ENCODE assay signal across 20 cellular contexts in the genomic region with DNA sequence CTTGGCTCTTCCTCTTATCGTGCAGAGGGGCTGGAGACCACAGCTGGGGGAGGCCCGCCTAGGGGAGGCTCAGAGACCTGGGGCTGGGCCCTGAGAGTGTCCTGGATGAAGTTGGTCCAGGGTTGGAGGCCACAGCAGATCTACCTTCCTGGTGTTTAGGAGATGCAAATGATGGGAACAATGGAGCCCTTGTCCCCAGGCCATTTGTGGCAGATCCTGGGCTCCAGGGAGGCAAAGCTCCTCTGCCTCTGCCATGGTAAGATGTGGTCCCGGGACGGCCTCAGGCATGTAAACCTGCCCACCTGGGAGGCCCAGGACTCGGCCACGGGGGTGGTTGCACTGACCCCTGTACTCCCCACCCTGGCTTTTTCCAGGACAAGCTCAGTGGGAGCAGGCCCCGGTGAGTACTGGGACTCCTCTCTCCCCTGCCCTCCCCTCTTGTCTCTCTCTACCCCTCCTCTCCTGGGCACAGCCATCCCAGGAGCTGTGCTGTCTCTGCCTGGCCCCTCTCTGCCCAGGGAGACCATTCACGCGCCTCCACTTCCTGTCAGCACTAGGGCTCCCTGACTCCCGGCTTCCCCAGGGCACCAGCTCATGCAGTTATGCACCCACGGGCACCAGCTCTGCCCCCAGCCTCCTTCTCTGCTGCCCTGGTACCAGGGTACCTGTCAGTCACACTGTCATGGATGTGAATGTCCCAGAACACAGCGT. TPM values are rescaled to one million over a fixed set of nuclear protein-coding genes. Genes with fewer than 3 reads are reported as not detected.
DNase-seq lines count a peak whose midpoint lies in the region; ATAC-seq, FAIRE-seq and TF ChIP-seq lines count a peak whose summit lies in the region.
"Had no signal": no experiment of that assay in that cellular context is flagged by ENCODE, and none has a peak within 500 bp of the region (broad histone marks: within the 10 kb centered on the region; RNA-seq: fewer than 3 reads in every experiment).

No MANE protein-coding gene starts in this region.

- peak overlapping the region; percentile 98 for H3K4ac ChIP-seq in neuronal stem cell (ENCODE audit: low read length)

- H3K79me2 ChIP-seq in GM12878 (ENCODE audit: control insufficient read depth, insufficient read depth, low read length) = no peaks in the 10 kb centered on the region

- ATAC-seq in GM12878 = peak; percentile 12; the same call in 1 of the 3 replicates
- ATAC-seq in GM18858 (IDR thresholded peaks at IDR 0.05; ENCODE audit: unreplicated experiment) = no peak
- no peak for ATAC-seq in HG02840 (IDR thresholded peaks at IDR 0.05; ENCODE audit: low FRiP score, unreplicated experiment)
- ATAC-seq: effector memory CD8-positive, alpha-beta T cell had no signal

- H2AFZ ChIP-seq in GM12878 (ENCODE audit: control insufficient read depth, low read depth, low read length) = peak overlapping the region; percentile 17
- H2AFZ ChIP-seq in neuronal stem cell (ENCODE audit: low read length) = peak overlapping the region; percentile 87

- TF ChIP-seq POLR2A in GM12878 (IDR thresholded peaks at IDR 0.05; ENCODE audit: low read depth, low read length) = no peak

- intact Hi-C loops in GM12878 (cut with micrococcal nuclease; ENCODE audit: unreplicated experiment) = loop anchor here (10.0 kb wide), 1 partner anchor 385 kb away; no protein-coding TSS in a partner anchor

- POLR2A ChIA-PET in GM12878 (lab: Charles Lee) = interaction anchor here (0.6 to 1.4 kb wide), 4 partner anchors 30 to 121 kb away, joined by 3 to 4 read pairs (median 3); no protein-coding TSS in a partner anchor

- DNase-seq in HuH-7.5 (ENCODE audit: low spot score) (peak; percentile 4), GM12878 (ENCODE audit: low read depth, low spot score) (no peak), neuronal stem cell (ENCODE audit: low spot score) (no peak), ACHN (no peak), SKM-1 (lab: John Stamatoyannopoulos, UW; ENCODE audit: unreplicated experiment) (no peak)
- DNase-seq: amniotic stem cell; effector memory CD8-positive, alpha-beta T cell; glutamatergic neuron; NCI-H2081 treated with DMSO at 0.1 percent for 48 hours; NCI-H510A; ovary; Right ventricle myocardium superior; sigmoid colon; stimulated activated CD4-positive, alpha-beta T cell treated with anti-CD3 and anti-CD28 coated beads, Interleukin-2, amount 100 ng/mL, for 24 hours; WERI-Rb-1 had no signal

- H3K79me1 ChIP-seq in neuronal stem cell (ENCODE audit: low read depth, low read length) = no peaks in the 10 kb centered on the region

- RAD21 ChIA-PET in GM12878 (lab: Charles Lee; ENCODE audit: unreplicated experiment) = interaction anchor here (0.5 to 2.6 kb wide), 3 partner anchors 10 to 939 kb away, joined by 3 to 13 read pairs (median 5); no protein-coding TSS in a partner anchor

- H2AK5ac ChIP-seq in neuronal stem cell (ENCODE audit: low read depth, low read length) = peak overlapping the region; percentile 97

- peak overlapping the region; percentile 95 for H2BK12ac ChIP-seq in neuronal stem cell (ENCODE audit: low read length)

- no peak for TF ChIP-seq RAD21 in GM12878 (IDR thresholded peaks at IDR 0.05; ENCODE audit: insufficient read depth, low read depth, low read length)

- TF ChIP-seq CTCF in GM12878 (IDR thresholded peaks at IDR 0.05 in 2 of 3, conservative IDR thresholded peaks at IDR 0.05 in 1 of 3; ENCODE audit: control insufficient read depth in 2 of 3, extremely low read depth in 1 of 3, insufficient read depth in 1 of 3, low read depth in 3 of 3, low read length in 3 of 3) = no peak

- H3K9ac ChIP-seq in BLaER1 treated with 17β-estradiol and CSF1 and Interleukin-3, amounts not matched to agents 10 nM and 100 nM = peak overlapping the region in 8 of 11 experiments; percentile 16 to 52 (median 30); a peak in 12 of 22 replicates
- H3K9ac ChIP-seq in GM12878 (ENCODE audit: control insufficient read depth, insufficient read depth, low read length) (no peak overlapping the region), neuronal stem cell (ENCODE audit: low read depth, low read length, poor library complexity) (peak overlapping the region; percentile 27)

- no peak overlapping the region for H3K23ac ChIP-seq in neuronal stem cell (ENCODE audit: low read depth, low read length, poor library complexity)

- in situ Hi-C loops in GM12878 (cut with MboI) (no loop called here), ACHN (cut with HindIII; ENCODE audit: low pct_ligation_motif_present, low pct_unique_long_range_greater_than_20kb, low sequenced_read_pairs) (no loop called here)

- H3K4me3 ChIP-seq in BLaER1 treated with 17β-estradiol and CSF1 and Interleukin-3, amounts not matched to agents 10 nM and 100 nM = no peak overlapping the region; a peak in 1 of 20 replicates
- H3K4me3 ChIP-seq in GM12878 = no peak overlapping the region
- H3K4me3 ChIP-seq in neuronal stem cell (ENCODE audit: low read length in 2 of 2) = no peak overlapping the region
- H3K4me3 ChIP-seq: ovary, sigmoid colon had no signal

- 31% methylated on average over 12 of the region's 12 CpGs for WGBS in GM12878 (ENCODE audit: insufficient coverage, insufficient replicate concordance, low lambda C conversion rate, missing lambda C conversion rate)
- WGBS in neuronal stem cell (ENCODE audit: extremely low coverage in 2 of 2, insufficient read length in 2 of 2, insufficient replicate concordance in 1 of 2), 2 donors = no CpG with 5 or more reads among the region's 12 CpGs

- H2BK120ac ChIP-seq in neuronal stem cell (ENCODE audit: low read depth, low read length) = peak overlapping the region; percentile 6

- no peak overlapping the region for H3K14ac ChIP-seq in neuronal stem cell (ENCODE audit: low read length)

- no peak overlapping the region for H4K91ac ChIP-seq in neuronal stem cell (ENCODE audit: low read depth, low read length, poor library complexity)

- H3K36me3 ChIP-seq in BLaER1 treated with 17β-estradiol and CSF1 and Interleukin-3, amounts not matched to agents 10 nM and 100 nM = no peaks in the 10 kb centered on the region
- H3K36me3 ChIP-seq in GM12878 (ENCODE audit: control insufficient read depth in 2 of 2, insufficient read depth in 2 of 2, low read length in 1 of 2) = no peaks in the 10 kb centered on the region
- H3K36me3 ChIP-seq in neuronal stem cell (replicated peaks in 1 of 2; ENCODE audit: control insufficient read depth in 2 of 2, insufficient read depth in 2 of 2, low read length in 2 of 2) = no peaks in the 10 kb centered on the region
- H3K36me3 ChIP-seq: ovary, sigmoid colon, WERI-Rb-1 had no signal

- H3K4me1 ChIP-seq in BLaER1 treated with 17β-estradiol and CSF1 and Interleukin-3, amounts not matched to agents 10 nM and 100 nM = peaks cover 64 to 74% (median 69%) of the 10 kb centered on the region in 10 experiments
- H3K4me1 ChIP-seq in GM12878 (ENCODE audit: control insufficient read depth, insufficient read depth, low read length) = no peaks in the 10 kb centered on the region
- H3K4me1 ChIP-seq in neuronal stem cell (ENCODE audit: control insufficient read depth in 2 of 2, insufficient read depth in 1 of 2, low read depth in 1 of 2, low read length in 2 of 2) = peaks cover 23 to 41% of the 10 kb centered on the region in 2 donors

- H3K18ac ChIP-seq in neuronal stem cell (ENCODE audit: low read length) = peak overlapping the region; percentile 97

- CTCF ChIA-PET in GM12878 (lab: Yijun Ruan, JAX) = interaction anchor here (0.7 to 3.4 kb wide), 5 partner anchors 9 to 127 kb away, joined by 3 to 17 read pairs (median 4); no protein-coding TSS in a partner anchor

- H3K4me2 ChIP-seq in BLaER1 treated with 17β-estradiol and CSF1 and Interleukin-3, amounts not matched to agents 10 nM and 100 nM = peak overlapping the region; percentile 41 to 90 (median 69)
- H3K4me2 ChIP-seq in GM12878 (ENCODE audit: control insufficient read depth, insufficient read depth) = no peak overlapping the region
- H3K4me2 ChIP-seq in neuronal stem cell (ENCODE audit: insufficient read depth, low read length, poor library complexity, severe bottlenecking) = no peak overlapping the region

- no peak for TF ChIP-seq EP300 in GM12878 (IDR thresholded peaks at IDR 0.05; ENCODE audit: borderline replicate concordance in 1 of 2, control insufficient read depth in 1 of 2, low read depth in 2 of 2, low read length in 2 of 2)

- H3K27ac ChIP-seq in BLaER1 treated with 17β-estradiol and CSF1 and Interleukin-3, amounts not matched to agents 10 nM and 100 nM = peak overlapping the region; percentile 16 to 79 (median 64); a peak in 20 of 22 replicates
- H3K27ac ChIP-seq in GM12878 (ENCODE audit: control insufficient read depth, insufficient read depth) (no peak overlapping the region), neuronal stem cell (replicated peaks; ENCODE audit: low read length) (no peak overlapping the region)
- H3K27ac ChIP-seq: ovary, sigmoid colon, WERI-Rb-1 had no signal

- no peaks in the 10 kb centered on the region for H3K9me3 ChIP-seq in BLaER1 treated with 17β-estradiol and CSF1 and Interleukin-3, amounts not matched to agents 10 nM and 100 nM (replicated peaks in 1 of 11)
- H3K9me3 ChIP-seq in GM12878 (replicated peaks; ENCODE audit: control insufficient read depth, insufficient read depth, low read length) (no peaks in the 10 kb centered on the region), neuronal stem cell (replicated peaks in 1 of 2; ENCODE audit: control insufficient read depth in 2 of 2, insufficient read depth in 1 of 2, low read depth in 1 of 2, low read length in 2 of 2) (no peaks in the 10 kb centered on the region)
- H3K9me3 ChIP-seq: ovary, sigmoid colon had no signal

- no peaks in the 10 kb centered on the region for H3K27me3 ChIP-seq in BLaER1 treated with 17β-estradiol and CSF1 and Interleukin-3, amounts not matched to agents 10 nM and 100 nM
- H3K27me3 ChIP-seq in GM12878 (replicated peaks in 1 of 2; ENCODE audit: control insufficient read depth in 2 of 2, insufficient read depth in 2 of 2, low read length in 1 of 2) (no peaks in the 10 kb centered on the region), neuronal stem cell (ENCODE audit: control insufficient read depth in 3 of 3, insufficient read depth in 3 of 3, low read depth in 1 of 3, low read length in 3 of 3) (peaks cover 0 to 4% (median 0%) of the 10 kb centered on the region in 3 experiments)
- H3K27me3 ChIP-seq: ovary, sigmoid colon had no signal

- H2BK15ac ChIP-seq in neuronal stem cell (ENCODE audit: low read length) = peak overlapping the region; percentile 99

- no peak overlapping the region for H4K8ac ChIP-seq in neuronal stem cell (ENCODE audit: low read depth, low read length)

- SMC1A ChIA-PET in GM12878 (lab: Charles Lee; ENCODE audit: uncharacterized antibody, unreplicated experiment) = interaction anchor here (0.9 to 3.2 kb wide), 2 partner anchors 106 to 121 kb away, joined by 3 to 22 read pairs; no protein-coding TSS in a partner anchor

- H2BK5ac ChIP-seq in neuronal stem cell (ENCODE audit: low read length) = peak overlapping the region; percentile 97

- no peaks in the 10 kb centered on the region for H4K20me1 ChIP-seq in BLaER1 treated with 17β-estradiol and CSF1 and Interleukin-3, amounts not matched to agents 10 nM and 100 nM
- H4K20me1 ChIP-seq in GM12878 (ENCODE audit: control insufficient read depth, insufficient read depth) = no peaks in the 10 kb centered on the region

- BruUV-seq in GM12878 (replicated peaks; lab: Mats Ljungman, UMichigan) = no TSS peak

- no peak for FAIRE-seq in GM12878 (lab: Jason Lieb, UNC)
- FAIRE-seq: urothelium cell line had no signal

RNA-seq across cellular contexts. Expression of a gene that starts 10.9 kb away (rescaled TPM):
- total RNA-seq in GM12878 (2013; cell fraction: nucleolus; rRNA removed) = not detected in 2 replicates
- total RNA-seq in GM12878 (2014; rRNA removed) (0.23 TPM in 1 of 2 replicates, not detected in the other), GM12878 (2014; rRNA removed; fragmentation: Illumina TruSeq; extraction: Trizol) (0.23 and 0.40 TPM in 2 replicates), GM12878 (2021) (0.43 and 0.59 TPM in 2 replicates)
- not detected for polyA plus RNA-seq in GM12878 (2011; ENCODE audit: low read depth)
- polyA plus RNA-seq in GM12878 (2011; rRNA removed) (0.13 and 0.27 TPM in 2 replicates), GM12878 (2014; fragmentation: Illumina TruSeq; extraction: Trizol) (not detected in 2 replicates), GM12878 (2014; fragmentation: Nextera tagmentation; extraction: Ambion mirVana) (not detected), GM12878 (2014; rRNA removed) (0.99 TPM in 1 of 2 replicates, not detected in the other), GM12878 (2016; fragmentation: Nextera tagmentation; extraction: Ambion mirVana) (not detected)
- 0.10 TPM in 2 replicates for polyA plus RNA-seq in GM12878 (2011; cell fraction: cytosol; rRNA removed)
- 0.44 and 0.84 TPM in 2 replicates for polyA plus RNA-seq in GM12878 (2011; cell fraction: nucleus; rRNA removed)
- polyA plus RNA-seq in GM12878 (2012) = 0.18 TPM in 1 of 2 replicates, not detected in the other
- not detected in 2 replicates for polyA minus RNA-seq in GM12878 (2011; rRNA and poly(A)+ RNA removed)
- 3.1 TPM in 1 of 2 replicates, not detected in the other for polyA minus RNA-seq in GM12878 (2011; cell fraction: cytosol; rRNA and poly(A)+ RNA removed)
- polyA minus RNA-seq in GM12878 (2011; cell fraction: nucleus; rRNA and poly(A)+ RNA removed) = 0.85 and 1.1 TPM in 2 replicates
- polyA plus RNA-seq in neuronal stem cell (2013, experiment 1 of 2) = 0.15 TPM
- polyA plus RNA-seq in neuronal stem cell (2013, experiment 2 of 2) = 0.15 TPM
- total RNA-seq: lower leg skin, sigmoid colon had no signal

RNA-seq across cellular contexts. Expression of a gene that starts 19.2 kb away (rescaled TPM):
- 25.6 and 33.4 TPM in 2 replicates for total RNA-seq in GM12878 (2013; cell fraction: nucleolus; rRNA removed)
- total RNA-seq in GM12878 (2014; rRNA removed) = 132 and 139 TPM in 2 replicates
- 91.7 and 95.6 TPM in 2 replicates for total RNA-seq in GM12878 (2014; rRNA removed; fragmentation: Illumina TruSeq; extraction: Trizol)
- 109 and 139 TPM in 2 replicates for total RNA-seq in GM12878 (2021)
- 7.1 TPM for polyA plus RNA-seq in GM12878 (2011; ENCODE audit: low read depth)
- polyA plus RNA-seq in GM12878 (2011; rRNA removed) = 29.9 and 47.6 TPM in 2 replicates
- polyA plus RNA-seq in GM12878 (2011; cell fraction: cytosol; rRNA removed) = 68.7 and 99.0 TPM in 2 replicates
- 44.1 and 53.0 TPM in 2 replicates for polyA plus RNA-seq in GM12878 (2011; cell fraction: nucleus; rRNA removed)
- polyA plus RNA-seq in GM12878 (2012) = 15.4 and 29.0 TPM in 2 replicates
- 21.9 and 74.5 TPM in 2 replicates for polyA plus RNA-seq in GM12878 (2014; fragmentation: Illumina TruSeq; extraction: Trizol)
- polyA plus RNA-seq in GM12878 (2014; fragmentation: Nextera tagmentation; extraction: Ambion mirVana) = 10 to 100 TPM; 26.3 to 65.6 TPM
- polyA plus RNA-seq in GM12878 (2014; rRNA removed) = 169 and 192 TPM in 2 replicates
- polyA plus RNA-seq in GM12878 (2016; fragmentation: Nextera tagmentation; extraction: Ambion mirVana) = 100 to 1,000 TPM; 110 to 129 TPM
- 21.1 and 38.2 TPM in 2 replicates for polyA minus RNA-seq in GM12878 (2011; rRNA and poly(A)+ RNA removed)
- polyA minus RNA-seq in GM12878 (2011; cell fraction: cytosol; rRNA and poly(A)+ RNA removed) = 14.4 and 19.4 TPM in 2 replicates
- polyA minus RNA-seq in GM12878 (2011; cell fraction: nucleus; rRNA and poly(A)+ RNA removed) = 5.7 and 9.5 TPM in 2 replicates
- polyA plus RNA-seq in neuronal stem cell (2013, experiment 1 of 2) = 41.7 TPM
- polyA plus RNA-seq in neuronal stem cell (2013, experiment 2 of 2) = 42.5 TPM

Comparison
In these comparisons a context has a peak if more than half of its experiments do, and no peak if none do; other contexts are left out.
1. H3K27ac ChIP-seq: peak in BLaER1 treated with 17β-estradiol and CSF1 and Interleukin-3, amounts not matched to agents 10 nM and 100 nM (11 of 11); none in GM12878 (single experiment) and neuronal stem cell (single experiment).
2. H3K4me2 ChIP-seq: peak in BLaER1 treated with 17β-estradiol and CSF1 and Interleukin-3, amounts not matched to agents 10 nM and 100 nM (11 of 11); none in GM12878 (single experiment) and neuronal stem cell (single experiment).